In the genomic region with DNA sequence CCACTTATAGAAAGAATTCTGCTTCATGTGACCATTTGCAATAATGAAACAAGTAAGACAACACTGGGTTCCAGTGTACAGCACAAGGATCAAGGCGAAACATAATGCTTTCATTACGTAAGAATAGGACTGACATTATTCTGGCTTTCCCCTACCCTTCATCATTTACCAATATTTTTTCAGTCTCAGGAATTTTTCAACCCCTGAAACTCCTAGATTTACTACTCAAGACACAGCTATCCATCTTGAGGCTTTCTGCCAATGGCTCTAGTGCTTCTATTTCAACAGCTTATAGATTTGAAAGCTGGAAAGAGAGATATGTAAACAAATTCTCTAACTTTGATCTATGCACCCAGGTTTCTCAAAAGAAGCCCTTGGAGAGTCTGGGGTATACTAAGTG, we compare ENCODE assay signal across 32 cellular contexts. TPM values are rescaled to one million over a fixed set of nuclear protein-coding genes. Genes with fewer than 3 reads are reported as not detected.
"Had no signal": no experiment of that assay in that cellular context is flagged by ENCODE, and none has a peak within 500 bp of the region (broad histone marks: within the 10 kb centered on the region; RNA-seq: fewer than 3 reads in every experiment).

No MANE protein-coding gene starts in this region.

- H3K4me1 ChIP-seq: adrenal gland, body of pancreas, colonic mucosa, gastrocnemius medialis had no signal

- H3K27ac ChIP-seq: adrenal gland, body of pancreas, colonic mucosa, epithelial cell of prostate, esophagus squamous epithelium, foreskin keratinocyte, gastrocnemius medialis, heart left ventricle, WERI-Rb-1 had no signal

- H3K9me3 ChIP-seq: adrenal gland, body of pancreas, colonic mucosa, esophagus squamous epithelium, gastrocnemius medialis, heart left ventricle had no signal

- DNase-seq: activated B cell treated with CpG ODN at 0.5 μM for 24 hours; activated CD4-positive, alpha-beta T cell treated with anti-CD3 and anti-CD28 coated beads for 48 hours; activated CD4-positive, alpha-beta T cell treated with anti-CD3 and anti-CD28 coated beads, Interleukin-2, amount 50 U/mL, for 1 hour; activated CD4-positive, alpha-beta T cell treated with anti-CD3 and anti-CD28 coated beads, Interleukin-2, amount 50 U/mL, for 48 hours; activated CD8-positive, alpha-beta memory T cell treated with anti-CD3 and anti-CD28 coated beads for 24 hours; activated CD8-positive, alpha-beta T cell treated with anti-CD3 and anti-CD28 coated beads for 36 hours; activated effector memory CD4-positive, alpha-beta T cell treated with Interleukin-2 at 50 U/mL for 16 hours; activated gamma-delta T cell treated with Interleukin-2 at 50 U/mL for 16 hours; activated naive CD4-positive, alpha-beta T cell treated with anti-CD3 and anti-CD28 coated beads, Interleukin-2, amount 50 U/mL, for 16 hours; activated naive CD4-positive, alpha-beta T cell treated with Interleukin-2 at 50 U/mL for 16 hours; activated T-cell treated with anti-CD3 and anti-CD28 coated beads, Interleukin-2, amount 50 U/mL, for 4 hours; adrenal gland; amygdala; aorta; body of pancreas; caudate nucleus; colonic mucosa; effector CD8-positive, alpha-beta T cell; esophagus squamous epithelium; foreskin keratinocyte; gastrocnemius medialis; glutamatergic neuron; heart left ventricle; T-helper 1 cell; T-helper 17 cell; T1000; WERI-Rb-1 had no signal

- H3K36me3 Mint-ChIP-seq: activated naive CD8-positive, alpha-beta T cell had no signal

- H3K9me3 Mint-ChIP-seq: activated B cell treated with CpG ODN at 0.5 μM for 24 hours; activated CD8-positive, alpha-beta T cell treated with anti-CD3 and anti-CD28 coated beads for 36 hours; activated T-cell treated with anti-CD3 and anti-CD28 coated beads, Interleukin-2, amount 50 U/mL, for 4 hours; activated T-helper 17 cell treated with anti-CD3 and anti-CD28 coated beads, Interleukin-2, amount 50 U/mL, for 72 hours; T-helper 2 cell treated with Interferon-gamma antibody and Interleukin-4, amounts not matched to agents 5 μg/mL and 100 μg/mL, for 36 hours had no signal

- ATAC-seq: activated CD4-positive, CD25-positive, alpha-beta regulatory T cell treated with anti-CD3 and anti-CD28 coated beads, Interleukin-2, amount 50 U/mL, for 24 hours; activated CD8-positive, alpha-beta T cell treated with anti-CD3 and anti-CD28 coated beads for 36 hours; activated T-cell treated with anti-CD3 and anti-CD28 coated beads, Interleukin-2, amount 50 U/mL, for 4 hours; activated T-helper 17 cell treated with anti-CD3 and anti-CD28 coated beads, Interleukin-2, amount 50 U/mL, for 72 hours; body of pancreas; foreskin keratinocyte; gastrocnemius medialis; heart left ventricle; T-helper 17 cell had no signal

- H3K4me3 ChIP-seq: adrenal gland, body of pancreas, colonic mucosa, esophagus squamous epithelium, gastrocnemius medialis, heart left ventricle had no signal

- H3K4me1 Mint-ChIP-seq: activated T-helper 17 cell treated with anti-CD3 and anti-CD28 coated beads, Interleukin-2, amount 50 U/mL, for 72 hours; T-helper 17 cell had no signal

- H3K27ac Mint-ChIP-seq: activated B cell treated with CpG ODN at 0.5 μM for 24 hours; activated CD8-positive, alpha-beta T cell treated with anti-CD3 and anti-CD28 coated beads for 36 hours; activated naive CD8-positive, alpha-beta T cell; activated T-helper 17 cell treated with anti-CD3 and anti-CD28 coated beads, Interleukin-2, amount 50 U/mL, for 72 hours; T-helper 17 cell; T-helper 2 cell treated with Interferon-gamma antibody and Interleukin-4, amounts not matched to agents 5 μg/mL and 100 μg/mL, for 36 hours had no signal

- H3K36me3 ChIP-seq: adrenal gland, colonic mucosa, gastrocnemius medialis, WERI-Rb-1 had no signal

- H3K4me3 Mint-ChIP-seq: activated B cell treated with CpG ODN at 0.5 μM for 24 hours; activated CD8-positive, alpha-beta T cell treated with anti-CD3 and anti-CD28 coated beads for 36 hours; activated naive CD8-positive, alpha-beta T cell; activated T-cell treated with anti-CD3 and anti-CD28 coated beads, Interleukin-2, amount 50 U/mL, for 4 hours; activated T-helper 17 cell treated with anti-CD3 and anti-CD28 coated beads, Interleukin-2, amount 50 U/mL, for 72 hours; T-helper 17 cell; T-helper 2 cell treated with Interferon-gamma antibody and Interleukin-4, amounts not matched to agents 5 μg/mL and 100 μg/mL, for 36 hours had no signal

- H3K27me3 ChIP-seq: adrenal gland, body of pancreas, colonic mucosa, esophagus squamous epithelium, foreskin keratinocyte, gastrocnemius medialis, heart left ventricle had no signal

RNA-seq across cellular contexts. Expression of a gene that starts 48.4 kb away (rescaled TPM):
- total RNA-seq: activated B cell treated with CpG ODN at 0.5 μM for 24 hours; activated CD8-positive, alpha-beta T cell treated with anti-CD3 and anti-CD28 coated beads for 36 hours had no signal
